8 cellular contexts compared by ENCODE assay signal in genomic region chr1:28112388-28113311, GRCh38. TPM values are rescaled to one million over a fixed set of nuclear protein-coding genes. Genes with fewer than 3 reads are reported as not detected.
DNase-seq lines count a peak whose midpoint lies in the region; ATAC-seq, FAIRE-seq and TF ChIP-seq lines count a peak whose summit lies in the region.

No MANE protein-coding gene starts in this region.

- TF ChIP-seq CTCF in WTC11 (IDR thresholded peaks at IDR 0.05) (no peak), HepG2 (CRISPR knock-in tag; IDR thresholded peaks at IDR 0.05) (peak; percentile 71), progenitor cell of endocrine pancreas (IDR thresholded peaks at IDR 0.05; ENCODE audit: unreplicated experiment) (no peak)

- no peaks in the 10 kb centered on the region for H3K36me3 ChIP-seq in CD4-positive, CD25-positive, alpha-beta regulatory T cell (ENCODE audit: control insufficient read depth, insufficient read depth, low read length)
- H3K36me3 ChIP-seq in HepG2 (replicated peaks in 1 of 2; ENCODE audit: control insufficient read depth in 1 of 2, insufficient read depth in 2 of 2, low read length in 2 of 2) = no peaks in the 10 kb centered on the region

- H3K27me3 ChIP-seq in CD4-positive, CD25-positive, alpha-beta regulatory T cell (ENCODE audit: control insufficient read depth, insufficient read depth, low read length) = no peaks in the 10 kb centered on the region
- H3K27me3 ChIP-seq in HepG2 (ENCODE audit: control insufficient read depth in 1 of 2, insufficient read depth in 2 of 2, low read length in 2 of 2) = no peaks in the 10 kb centered on the region

- POLR2A ChIA-PET in WTC11 (lab: Charles Lee) (interaction anchor here (0.5 to 0.8 kb wide), 2 partner anchors 24 to 483 kb away, joined by 3 to 4 read pairs; partner anchors contain the start of gene EYA3), HepG2 (lab: Yijun Ruan, JAX) (interaction anchor here (0.6 to 1.2 kb wide), 2 partner anchors 25 kb away, joined by 3 to 6 read pairs; partner anchors contain the start of gene EYA3)

- no peaks in the 10 kb centered on the region for H3K9me3 Mint-ChIP-seq in CD4-positive, CD25-positive, alpha-beta regulatory T cell
- H3K9me3 Mint-ChIP-seq in WTC11 = peaks cover 4% of the 10 kb centered on the region; the same call in 1 of the 2 replicates
- no peaks in the 10 kb centered on the region for H3K9me3 Mint-ChIP-seq in progenitor cell of endocrine pancreas (ENCODE audit: low read depth)

- peak in 1 of 3 donors; percentile 32 for DNase-seq in CD4-positive, CD25-positive, alpha-beta regulatory T cell
- DNase-seq in HuH-7 (ENCODE audit: low spot score) (peak; percentile 34), WTC11 (ENCODE audit: low spot score) (peak; percentile 21), HepG2 (ENCODE audit: low spot score) (peak; percentile 46), progenitor cell of endocrine pancreas (ENCODE audit: low spot score, unreplicated experiment) (no peak), mesenteric fat pad (ENCODE audit: low spot score) (no peak)
- no peak for DNase-seq in activated T-cell treated with anti-CD3 and anti-CD28 coated beads, Interleukin-2, amount 50 U/mL, for 1 hour

- FAIRE-seq in HepG2 (lab: Jason Lieb, UNC) = no peak

- 0 out of 2 replicates have a peak, but pooled peaks have one; percentile 36 for TF ChIP-seq RAD21 in HepG2 (CRISPR knock-in tag; IDR thresholded peaks at IDR 0.05)

- no peak overlapping the region for H3K4me3 Mint-ChIP-seq in CD4-positive, CD25-positive, alpha-beta regulatory T cell
- H3K4me3 Mint-ChIP-seq in WTC11 = no peak overlapping the region
- H3K4me3 Mint-ChIP-seq in progenitor cell of endocrine pancreas (ENCODE audit: low read depth) = no peak overlapping the region

- ATAC-seq in CD4-positive, CD25-positive, alpha-beta regulatory T cell (ENCODE audit: low read depth in 2 of 2) = peak; percentile 39
- peak; percentile 87 for ATAC-seq in WTC11
- ATAC-seq in HepG2 = peak; percentile 85
- ATAC-seq in GM18873 (IDR thresholded peaks at IDR 0.05; ENCODE audit: low FRiP score, unreplicated experiment) = no peak

- intact Hi-C loops in HepG2 (cut with micrococcal nuclease; ENCODE audit: unreplicated experiment) = loop anchor here (1.0 kb wide), 1 partner anchor 21 kb away; no protein-coding TSS in a partner anchor

- no peak for TF ChIP-seq EP300 in HepG2 (IDR thresholded peaks at IDR 0.05; ENCODE audit: low read depth in 2 of 2, low read length in 2 of 2)
- no peak for TF ChIP-seq EP300 in HepG2 (CRISPR knock-in tag; IDR thresholded peaks at IDR 0.05; ENCODE audit: borderline replicate concordance)

- peak overlapping the region; percentile 54 for H3K4me2 ChIP-seq in HepG2 (ENCODE audit: low read depth, low read length)

- 20% methylated on average over 5 of the region's 6 CpGs for WGBS in HepG2 (ENCODE audit: low lambda C conversion rate)

- in situ Hi-C loops in HepG2 (cut with HindIII; ENCODE audit: extremely low pct_ligation_motif_present, low pct_unique_long_range_greater_than_20kb) = no loop called here

- no peak overlapping the region for H3K9ac ChIP-seq in HepG2 (ENCODE audit: insufficient read depth, low read depth, low read length)

- CTCF ChIA-PET in WTC11 (lab: Charles Lee) (interaction anchor here (0.6 to 4.1 kb wide), 13 partner anchors 8 to 255 kb away, joined by 3 to 30 read pairs (median 3); partner anchors contain the start of gene EYA3), HepG2 (lab: Yijun Ruan, JAX; ENCODE audit: low intra/inter-chr PET ratio, low total read pairs) (interaction anchor here (2.5 kb wide), 1 partner anchor 21 kb away, joined by 17 read pairs; no protein-coding TSS in a partner anchor)

- TF ChIP-seq POLR2A in HepG2 (IDR thresholded peaks at IDR 0.05; ENCODE audit: insufficient read depth in 1 of 2, low read depth in 2 of 2, low read length in 2 of 2) = no peak

- peaks cover 10% of the 10 kb centered on the region for H3K27me3 Mint-ChIP-seq in CD4-positive, CD25-positive, alpha-beta regulatory T cell
- H3K27me3 Mint-ChIP-seq in WTC11 (ENCODE audit: low read depth) = no peaks in the 10 kb centered on the region
- H3K27me3 Mint-ChIP-seq in progenitor cell of endocrine pancreas = no peaks in the 10 kb centered on the region

- no peaks in the 10 kb centered on the region for H4K20me1 ChIP-seq in HepG2 (ENCODE audit: insufficient read depth, low read length)

- no peaks in the 10 kb centered on the region for H3K9me3 ChIP-seq in CD4-positive, CD25-positive, alpha-beta regulatory T cell (ENCODE audit: control insufficient read depth in 2 of 2, low read length in 2 of 2)
- no peaks in the 10 kb centered on the region for H3K9me3 ChIP-seq in HepG2 (ENCODE audit: low read length)

- H3K27ac ChIP-seq in CD4-positive, CD25-positive, alpha-beta regulatory T cell (ENCODE audit: insufficient read depth, low read length, poor library complexity, severe bottlenecking) = no peak overlapping the region
- H3K27ac ChIP-seq in HepG2 (ENCODE audit: extremely low read length, insufficient read depth, low read length) = no peak overlapping the region

- peaks cover 6% of the 10 kb centered on the region for H3K4me1 ChIP-seq in CD4-positive, CD25-positive, alpha-beta regulatory T cell (ENCODE audit: control insufficient read depth, insufficient read depth, low read length, poor library complexity, severe bottlenecking)
- H3K4me1 ChIP-seq in HepG2 (ENCODE audit: insufficient read depth, low read length) = peaks cover 13% of the 10 kb centered on the region

- BruUV-seq in HepG2 (replicated peaks; lab: Mats Ljungman, UMichigan) = no TSS peak

- no peak overlapping the region for H3K4me3 ChIP-seq in CD4-positive, CD25-positive, alpha-beta regulatory T cell (ENCODE audit: low read depth, low read length)
- no peak overlapping the region for H3K4me3 ChIP-seq in HepG2 (replicated peaks in 1 of 3; ENCODE audit: insufficient read depth in 1 of 3, low read depth in 2 of 3, low read length in 3 of 3)

- no peak overlapping the region for H2AFZ ChIP-seq in HepG2 (ENCODE audit: low read length)

- H3K79me2 ChIP-seq in HepG2 (ENCODE audit: insufficient read depth, low read length) = no peaks in the 10 kb centered on the region

- H3K4me1 Mint-ChIP-seq in CD4-positive, CD25-positive, alpha-beta regulatory T cell = peaks cover 5 to 13% (median 8%) of the 10 kb centered on the region in 4 donors
- H3K4me1 Mint-ChIP-seq in WTC11 = no peaks in the 10 kb centered on the region
- no peaks in the 10 kb centered on the region for H3K4me1 Mint-ChIP-seq in progenitor cell of endocrine pancreas (ENCODE audit: low read depth)

- H3K27ac Mint-ChIP-seq in CD4-positive, CD25-positive, alpha-beta regulatory T cell = no peak overlapping the region
- H3K27ac Mint-ChIP-seq in WTC11 (no peak overlapping the region), progenitor cell of endocrine pancreas (no peak overlapping the region)

- no peaks in the 10 kb centered on the region for H3K36me3 Mint-ChIP-seq in CD4-positive, CD25-positive, alpha-beta regulatory T cell
- H3K36me3 Mint-ChIP-seq in WTC11 (no peaks in the 10 kb centered on the region), progenitor cell of endocrine pancreas (ENCODE audit: insufficient read depth) (no peaks in the 10 kb centered on the region)

TF ChIP-seq in WTC11, 78 proteins besides CTCF, POLR2A, EP300 and RAD21 (continues in another document):
- no peak for TF ChIP-seq ZNF396 (CRISPR knock-in tag; IDR thresholded peaks at IDR 0.05; ENCODE audit: borderline replicate concordance)
- no peak for TF ChIP-seq MAX (CRISPR knock-in tag; IDR thresholded peaks at IDR 0.05)
- TF ChIP-seq GRHL2 (CRISPR knock-in tag; IDR thresholded peaks at IDR 0.05; ENCODE audit: insufficient replicate concordance, severe bottlenecking) = no peak

TF ChIP-seq in HepG2, 621 proteins besides CTCF, POLR2A, EP300 and RAD21 (continues in another document):
- TF ChIP-seq, protein P1, sequence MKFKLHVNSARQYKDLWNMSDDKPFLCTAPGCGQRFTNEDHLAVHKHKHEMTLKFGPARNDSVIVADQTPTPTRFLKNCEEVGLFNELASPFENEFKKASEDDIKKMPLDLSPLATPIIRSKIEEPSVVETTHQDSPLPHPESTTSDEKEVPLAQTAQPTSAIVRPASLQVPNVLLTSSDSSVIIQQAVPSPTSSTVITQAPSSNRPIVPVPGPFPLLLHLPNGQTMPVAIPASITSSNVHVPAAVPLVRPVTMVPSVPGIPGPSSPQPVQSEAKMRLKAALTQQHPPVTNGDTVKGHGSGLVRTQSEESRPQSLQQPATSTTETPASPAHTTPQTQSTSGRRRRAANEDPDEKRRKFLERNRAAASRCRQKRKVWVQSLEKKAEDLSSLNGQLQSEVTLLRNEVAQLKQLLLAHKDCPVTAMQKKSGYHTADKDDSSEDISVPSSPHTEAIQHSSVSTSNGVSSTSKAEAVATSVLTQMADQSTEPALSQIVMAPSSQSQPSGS (CRISPR knock-in tag; IDR thresholded peaks at IDR 0.05) = no peak

RNA-seq across cellular contexts. Expression of gene EYA3, which starts 24.2 kb away (rescaled TPM):
- total RNA-seq in CD4-positive, CD25-positive, alpha-beta regulatory T cell = 18.5 TPM
- 1 to 10 TPM; 3.0 to 5.6 (median 3.7) TPM for polyA plus RNA-seq in CD4-positive, CD25-positive, alpha-beta regulatory T cell
- total RNA-seq in WTC11 (2021) = 27.4 to 29.4 TPM (median 28.1 TPM) in 3 replicates
- total RNA-seq in HepG2 (2016; rRNA removed; fragmentation: Illumina TruSeq; extraction: Trizol) = 19.7 and 26.3 TPM in 2 replicates
- 9.5 and 9.6 TPM in 2 replicates for total RNA-seq in HepG2 (2016; cell fraction: cytosol; rRNA removed; fragmentation: Illumina TruSeq; extraction: Trizol; ENCODE audit: low read depth)
- total RNA-seq in HepG2 (2016; cell fraction: insoluble cytoplasmic fraction; rRNA removed; fragmentation: Illumina TruSeq; extraction: Trizol) = 17.2 and 24.4 TPM in 2 replicates
- 7.9 and 8.4 TPM in 2 replicates for total RNA-seq in HepG2 (2016; cell fraction: membrane; rRNA removed; fragmentation: Illumina TruSeq; extraction: Trizol)
- 15.7 and 18.2 TPM in 2 replicates for total RNA-seq in HepG2 (2016; cell fraction: nucleus; rRNA removed; fragmentation: Illumina TruSeq; extraction: Trizol)
- 12.2 and 13.9 TPM in 2 replicates for polyA plus RNA-seq in HepG2 (2011; rRNA removed)
- 5.6 and 7.2 TPM in 2 replicates for polyA plus RNA-seq in HepG2 (2011; cell fraction: cytosol; rRNA removed)
- 7.5 and 7.6 TPM in 2 replicates for polyA plus RNA-seq in HepG2 (2011; cell fraction: nucleus; rRNA removed)
- polyA plus RNA-seq in HepG2 (2012) = 7.5 and 7.9 TPM in 2 replicates
- 0.67 and 1.0 TPM in 2 replicates for polyA plus RNA-seq in HepG2 (2016; cell fraction: cytosol; fragmentation: Illumina TruSeq; extraction: Trizol; ENCODE audit: low read depth)
- 11.7 and 12.0 TPM in 2 replicates for polyA plus RNA-seq in HepG2 (2016; cell fraction: insoluble cytoplasmic fraction; fragmentation: Illumina TruSeq; extraction: Trizol; ENCODE audit: low read depth)
- polyA plus RNA-seq in HepG2 (2016; cell fraction: membrane; fragmentation: Illumina TruSeq; extraction: Trizol; ENCODE audit: low read depth) = 1.4 and 1.6 TPM in 2 replicates
- 16.9 and 17.5 TPM in 2 replicates for polyA plus RNA-seq in HepG2 (2016; cell fraction: nucleus; fragmentation: Illumina TruSeq; extraction: Trizol; ENCODE audit: insufficient read depth, low read depth)
- 26.2 and 75.0 TPM in 2 replicates for polyA minus RNA-seq in HepG2 (2011; rRNA and poly(A)+ RNA removed; ENCODE audit: low replicate concordance)
- polyA minus RNA-seq in HepG2 (2011; cell fraction: cytosol; rRNA and poly(A)+ RNA removed) = 11.7 and 13.3 TPM in 2 replicates
- 20.0 and 20.3 TPM in 2 replicates for polyA minus RNA-seq in HepG2 (2011; cell fraction: nucleus; rRNA and poly(A)+ RNA removed)
- total RNA-seq in progenitor cell of endocrine pancreas = 41.3 and 42.5 TPM in 2 replicates
- 15.3 TPM for total RNA-seq in mesenteric fat pad

Comparison
In these comparisons a context has a peak if more than half of its experiments do, and no peak if none do; other contexts are left out.
1. DNase-seq: peak in HuH-7 (single experiment), WTC11 (single experiment) and HepG2 (single experiment); none in progenitor cell of endocrine pancreas (single experiment), mesenteric fat pad (single experiment) and activated T-cell treated with anti-CD3 and anti-CD28 coated beads, Interleukin-2, amount 50 U/mL, for 1 hour (single experiment).